ENCODE assay signal across 1 cellular context in the genomic region with DNA sequence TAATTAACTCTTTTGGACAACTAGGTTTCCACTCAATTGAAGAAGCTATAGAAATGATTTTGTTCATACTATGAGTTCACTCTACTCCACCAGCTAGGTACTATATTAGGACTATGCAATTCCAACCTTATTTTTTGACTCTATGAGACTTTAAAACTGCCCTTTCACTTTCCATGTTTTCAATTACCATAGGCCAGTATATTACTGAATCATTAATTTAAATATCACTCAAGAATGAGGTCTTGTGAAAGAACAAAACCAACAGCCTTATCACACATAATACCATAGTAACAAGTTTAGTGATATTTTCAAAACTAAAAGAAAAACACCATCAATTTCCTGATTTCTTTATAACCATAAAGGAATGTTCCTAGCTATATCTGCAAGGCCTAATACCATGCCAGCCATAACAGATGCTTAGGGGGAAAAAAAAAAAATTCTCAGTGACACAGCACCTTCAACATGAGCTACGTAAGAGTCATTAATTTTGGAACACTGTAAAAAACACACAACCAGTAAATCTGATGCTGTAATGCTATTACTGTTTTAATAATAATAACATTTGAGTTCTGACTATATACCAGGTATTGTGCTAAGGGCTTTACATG.
TF ChIP-seq lines count a peak whose summit lies in the region.

No MANE protein-coding gene starts in this region.

TF ChIP-seq in WTC11, 78 proteins besides CTCF, POLR2A, EP300 and RAD21 (continued from another document):
- TF ChIP-seq, protein P1, sequence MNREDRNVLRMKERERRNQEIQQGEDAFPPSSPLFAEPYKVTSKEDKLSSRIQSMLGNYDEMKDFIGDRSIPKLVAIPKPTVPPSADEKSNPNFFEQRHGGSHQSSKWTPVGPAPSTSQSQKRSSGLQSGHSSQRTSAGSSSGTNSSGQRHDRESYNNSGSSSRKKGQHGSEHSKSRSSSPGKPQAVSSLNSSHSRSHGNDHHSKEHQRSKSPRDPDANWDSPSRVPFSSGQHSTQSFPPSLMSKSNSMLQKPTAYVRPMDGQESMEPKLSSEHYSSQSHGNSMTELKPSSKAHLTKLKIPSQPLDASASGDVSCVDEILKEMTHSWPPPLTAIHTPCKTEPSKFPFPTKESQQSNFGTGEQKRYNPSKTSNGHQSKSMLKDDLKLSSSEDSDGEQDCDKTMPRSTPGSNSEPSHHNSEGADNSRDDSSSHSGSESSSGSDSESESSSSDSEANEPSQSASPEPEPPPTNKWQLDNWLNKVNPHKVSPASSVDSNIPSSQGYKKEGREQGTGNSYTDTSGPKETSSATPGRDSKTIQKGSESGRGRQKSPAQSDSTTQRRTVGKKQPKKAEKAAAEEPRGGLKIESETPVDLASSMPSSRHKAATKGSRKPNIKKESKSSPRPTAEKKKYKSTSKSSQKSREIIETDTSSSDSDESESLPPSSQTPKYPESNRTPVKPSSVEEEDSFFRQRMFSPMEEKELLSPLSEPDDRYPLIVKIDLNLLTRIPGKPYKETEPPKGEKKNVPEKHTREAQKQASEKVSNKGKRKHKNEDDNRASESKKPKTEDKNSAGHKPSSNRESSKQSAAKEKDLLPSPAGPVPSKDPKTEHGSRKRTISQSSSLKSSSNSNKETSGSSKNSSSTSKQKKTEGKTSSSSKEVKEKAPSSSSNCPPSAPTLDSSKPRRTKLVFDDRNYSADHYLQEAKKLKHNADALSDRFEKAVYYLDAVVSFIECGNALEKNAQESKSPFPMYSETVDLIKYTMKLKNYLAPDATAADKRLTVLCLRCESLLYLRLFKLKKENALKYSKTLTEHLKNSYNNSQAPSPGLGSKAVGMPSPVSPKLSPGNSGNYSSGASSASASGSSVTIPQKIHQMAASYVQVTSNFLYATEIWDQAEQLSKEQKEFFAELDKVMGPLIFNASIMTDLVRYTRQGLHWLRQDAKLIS (CRISPR knock-in tag; IDR thresholded peaks at IDR 0.05; ENCODE audit: borderline replicate concordance) = no peak
- no peak for TF ChIP-seq ZNF219 (CRISPR knock-in tag; IDR thresholded peaks at IDR 0.05; ENCODE audit: borderline replicate concordance)
- no peak for TF ChIP-seq NR1H2 (CRISPR knock-in tag; IDR thresholded peaks at IDR 0.05)
